8 cellular contexts compared by ENCODE assay signal in genomic region chr1:24586970-24587820, GRCh38. TPM values are rescaled to one million over a fixed set of nuclear protein-coding genes. Genes with fewer than 3 reads are reported as not detected.
DNase-seq lines count a peak whose midpoint lies in the region; ATAC-seq and TF ChIP-seq lines count a peak whose summit lies in the region.

No MANE protein-coding gene starts in this region.

- H3K27me3 Mint-ChIP-seq in CD8-positive, alpha-beta memory T cell = peaks cover 5 to 8% of the 10 kb centered on the region in 2 donors
- H3K27me3 Mint-ChIP-seq in activated CD4-positive, alpha-beta T cell treated with anti-CD3 and anti-CD28 coated beads, Interleukin-2, amount 10 ng/mL, durations not matched to agents 7 days and 5 days = peaks cover 5% of the 10 kb centered on the region
- H3K27me3 Mint-ChIP-seq in endodermal cell (ENCODE audit: insufficient read depth) = peaks cover 10% of the 10 kb centered on the region

- peaks cover 4% of the 10 kb centered on the region for H3K4me1 ChIP-seq in CD8-positive, alpha-beta memory T cell (ENCODE audit: insufficient read depth, low read length)
- H3K4me1 ChIP-seq in endodermal cell (ENCODE audit: control insufficient read depth, insufficient read depth, low read length) (no peaks in the 10 kb centered on the region), mucosa of descending colon (ENCODE audit: low read depth) (no peaks in the 10 kb centered on the region), suprapubic skin (no peaks in the 10 kb centered on the region)

- H3K9ac ChIP-seq in endodermal cell (ENCODE audit: extremely low read depth, low read length, poor library complexity, severe bottlenecking) = no peak overlapping the region

- H3K27me3 ChIP-seq in CD8-positive, alpha-beta memory T cell (ENCODE audit: insufficient read depth, low read length, poor library complexity, severe bottlenecking) = peaks cover 9% of the 10 kb centered on the region
- H3K27me3 ChIP-seq in endodermal cell (ENCODE audit: control insufficient read depth, insufficient read depth, low read length, poor library complexity, severe bottlenecking) (peaks cover 7% of the 10 kb centered on the region), suprapubic skin (peaks cover 11% of the 10 kb centered on the region)

- intact Hi-C loops in mucosa of descending colon (cut with DNase I, micrococcal nuclease) = no loop called here

- H3K36me3 ChIP-seq in CD8-positive, alpha-beta memory T cell (ENCODE audit: insufficient read depth, low read length) = no peaks in the 10 kb centered on the region
- H3K36me3 ChIP-seq in endodermal cell (ENCODE audit: control insufficient read depth, insufficient read depth, low read length) (no peaks in the 10 kb centered on the region), mucosa of descending colon (ENCODE audit: low read depth) (no peaks in the 10 kb centered on the region), suprapubic skin (no peaks in the 10 kb centered on the region)

- 22 to 37% methylated on average over 4 to 9 of the region's 9 CpGs for WGBS in endodermal cell (ENCODE audit: insufficient coverage in 1 of 2, insufficient read length in 1 of 2), 2 experiments
- WGBS in suprapubic skin = 34% methylated on average over 9 of the region's 9 CpGs

- TF ChIP-seq EP300 in suprapubic skin (IDR thresholded peaks at IDR 0.05) = no peak

- H3K36me3 Mint-ChIP-seq in CD8-positive, alpha-beta memory T cell = no peaks in the 10 kb centered on the region
- no peaks in the 10 kb centered on the region for H3K36me3 Mint-ChIP-seq in activated CD4-positive, alpha-beta T cell treated with anti-CD3 and anti-CD28 coated beads, Interleukin-2, amount 10 ng/mL, durations not matched to agents 7 days and 5 days (ENCODE audit: low read depth)
- no peaks in the 10 kb centered on the region for H3K36me3 Mint-ChIP-seq in endodermal cell (ENCODE audit: low read depth)

- POLR2A ChIA-PET in CD8-positive, alpha-beta memory T cell (lab: Charles Lee) = interaction anchor here (0.6 to 1.5 kb wide), 6 partner anchors 83 to 438 kb away, joined by 3 to 8 read pairs (median 4); partner anchors contain the start of gene NIPAL3
- POLR2A ChIA-PET in activated CD4-positive, alpha-beta T cell treated with anti-CD3 and anti-CD28 coated beads, Interleukin-2, amount 10 ng/mL, durations not matched to agents 7 days and 5 days (lab: Charles Lee) = no interaction called here

- H3K9me3 Mint-ChIP-seq in CD8-positive, alpha-beta memory T cell = no peaks in the 10 kb centered on the region
- no peaks in the 10 kb centered on the region for H3K9me3 Mint-ChIP-seq in activated CD4-positive, alpha-beta T cell treated with anti-CD3 and anti-CD28 coated beads, Interleukin-2, amount 10 ng/mL, durations not matched to agents 7 days and 5 days
- H3K9me3 Mint-ChIP-seq in endodermal cell = no peaks in the 10 kb centered on the region

- TF ChIP-seq POLR2A in suprapubic skin (IDR thresholded peaks at IDR 0.05) = no peak

- ATAC-seq in HG02798 (IDR thresholded peaks at IDR 0.05; ENCODE audit: poor library complexity, unreplicated experiment) = peak; percentile 57
- ATAC-seq in mucosa of descending colon = peak; percentile 92
- no peak for ATAC-seq in GM21717 (IDR thresholded peaks at IDR 0.05; ENCODE audit: unreplicated experiment)

- peak overlapping the region; percentile 2 to 88 (median 66) for H3K27ac Mint-ChIP-seq in CD8-positive, alpha-beta memory T cell
- H3K27ac Mint-ChIP-seq in activated CD4-positive, alpha-beta T cell treated with anti-CD3 and anti-CD28 coated beads, Interleukin-2, amount 10 ng/mL, durations not matched to agents 7 days and 5 days = peak overlapping the region; percentile 73
- H3K27ac Mint-ChIP-seq in endodermal cell = no peak overlapping the region

- TF ChIP-seq CTCF in endodermal cell (conservative IDR thresholded peaks at IDR 0.05) (peak; percentile 86), mucosa of descending colon (IDR thresholded peaks at IDR 0.05) (peak; percentile 65), suprapubic skin (IDR thresholded peaks at IDR 0.05) (peak; percentile 51 to 71)

- no peak overlapping the region for H3K27ac ChIP-seq in CD8-positive, alpha-beta memory T cell (ENCODE audit: low read depth, low read length)
- H3K27ac ChIP-seq in endodermal cell (ENCODE audit: low read depth, low read length) (no peak overlapping the region), suprapubic skin (no peak overlapping the region)

- peaks cover 5 to 8% (median 6%) of the 10 kb centered on the region in 3 donors for H3K4me1 Mint-ChIP-seq in CD8-positive, alpha-beta memory T cell
- H3K4me1 Mint-ChIP-seq in activated CD4-positive, alpha-beta T cell treated with anti-CD3 and anti-CD28 coated beads, Interleukin-2, amount 10 ng/mL, durations not matched to agents 7 days and 5 days = peaks cover 12% of the 10 kb centered on the region
- H3K4me1 Mint-ChIP-seq in endodermal cell = no peaks in the 10 kb centered on the region

- DNase-seq in CD8-positive, alpha-beta memory T cell = peak; percentile 11 to 77 (median 63)
- DNase-seq in NCI-H526 treated with DMSO at 0.1 percent for 48 hours (lab: John Stamatoyannopoulos, UW) (peak; percentile 27), endodermal cell (peak; percentile 65), mucosa of descending colon (peak in 1 of 3 donors; percentile 81), suprapubic skin (ENCODE audit: low spot score in 2 of 2) (no peak)
- peak; percentile 82 for DNase-seq in activated CD4-positive, alpha-beta T cell treated with anti-CD3 and anti-CD28 coated beads, Interleukin-2, amount 10 ng/mL, durations not matched to agents 7 days and 5 days

- no peak overlapping the region for H3K4me3 ChIP-seq in CD8-positive, alpha-beta memory T cell (ENCODE audit: low read length)
- H3K4me3 ChIP-seq in endodermal cell (ENCODE audit: low read length) (no peak overlapping the region), mucosa of descending colon (no peak overlapping the region), suprapubic skin (no peak overlapping the region)

- CTCF ChIA-PET in CD8-positive, alpha-beta memory T cell (lab: Charles Lee) = interaction anchor here (0.6 to 6.3 kb wide), 45 partner anchors 9 to 389 kb away, joined by 3 to 76 read pairs (median 4); partner anchors contain the start of genes CLIC4, NIPAL3 and STPG1
- CTCF ChIA-PET in activated CD4-positive, alpha-beta T cell treated with anti-CD3 and anti-CD28 coated beads, Interleukin-2, amount 10 ng/mL, durations not matched to agents 7 days and 5 days (lab: Charles Lee) = interaction anchor here (0.7 to 2.0 kb wide), 18 partner anchors 9 to 529 kb away, joined by 3 to 9 read pairs (median 4); partner anchors contain the start of gene NIPAL3

- H3K4me3 Mint-ChIP-seq in CD8-positive, alpha-beta memory T cell = peak overlapping the region in 2 of 7 donors; percentile 28 to 34
- H3K4me3 Mint-ChIP-seq in activated CD4-positive, alpha-beta T cell treated with anti-CD3 and anti-CD28 coated beads, Interleukin-2, amount 10 ng/mL, durations not matched to agents 7 days and 5 days = no peak overlapping the region
- no peak overlapping the region for H3K4me3 Mint-ChIP-seq in endodermal cell

- H3K9me3 ChIP-seq in CD8-positive, alpha-beta memory T cell (ENCODE audit: low read length) = no peaks in the 10 kb centered on the region
- H3K9me3 ChIP-seq in endodermal cell (ENCODE audit: control insufficient read depth, low read length) = no peaks in the 10 kb centered on the region
- no peaks in the 10 kb centered on the region for H3K9me3 ChIP-seq in mucosa of descending colon
- no peaks in the 10 kb centered on the region for H3K9me3 ChIP-seq in suprapubic skin

RNA-seq across cellular contexts. Expression of gene NCMAP, which starts 31.3 kb away (rescaled TPM):
- total RNA-seq in CD8-positive, alpha-beta memory T cell = under 1 TPM in 1 of 2 experiments, not detected in 1; 0.04 TPM
- polyA plus RNA-seq in CD8-positive, alpha-beta memory T cell = not detected
- not detected for total RNA-seq in activated CD4-positive, alpha-beta T cell treated with anti-CD3 and anti-CD28 coated beads, Interleukin-2, amount 10 ng/mL, durations not matched to agents 7 days and 5 days
- under 1 TPM; 0.15 to 0.42 TPM for total RNA-seq in endodermal cell
- polyA plus RNA-seq in endodermal cell (2013, experiment 1 of 2) = not detected
- not detected for polyA plus RNA-seq in endodermal cell (2013, experiment 2 of 2)
- total RNA-seq in mucosa of descending colon = 1 to 10 TPM in 2 of 3 donors, under 1 TPM in 1; 0.60 to 1.9 (median 1.9) TPM
- 1 to 10 TPM in 1 of 4 donors, under 1 TPM in 2, not detected in 1; 0.24 to 1.1 (median 0.34) TPM for total RNA-seq in suprapubic skin

RNA-seq across cellular contexts. Expression of gene SRRM1, which starts 55.9 kb away (rescaled TPM):
- total RNA-seq in CD8-positive, alpha-beta memory T cell = 100 to 1,000 TPM; 226 to 244 TPM
- polyA plus RNA-seq in CD8-positive, alpha-beta memory T cell = 239 TPM
- total RNA-seq in activated CD4-positive, alpha-beta T cell treated with anti-CD3 and anti-CD28 coated beads, Interleukin-2, amount 10 ng/mL, durations not matched to agents 7 days and 5 days = 100 to 1,000 TPM; 183 to 191 TPM
- total RNA-seq in endodermal cell (100 to 1,000 TPM; 233 to 293 TPM), mucosa of descending colon (100 to 1,000 TPM; 117 to 131 (median 120) TPM), suprapubic skin (100 to 1,000 TPM in 2 of 4 donors, 10 to 100 TPM in 2; 73.0 to 323 (median 97.0) TPM)
- polyA plus RNA-seq in endodermal cell (2013, experiment 1 of 2) = 164 TPM
- 150 TPM for polyA plus RNA-seq in endodermal cell (2013, experiment 2 of 2)

Comparison
In these comparisons a context has a peak if more than half of its experiments do, and no peak if none do; other contexts are left out.
1. DNase-seq: peak in CD8-positive, alpha-beta memory T cell (5 of 5), NCI-H526 treated with DMSO at 0.1 percent for 48 hours (single experiment), activated CD4-positive, alpha-beta T cell treated with anti-CD3 and anti-CD28 coated beads, Interleukin-2, amount 10 ng/mL, durations not matched to agents 7 days and 5 days (single experiment) and endodermal cell (single experiment); none in suprapubic skin (0 of 2).
2. Peak in every context shown above with its lines, with median percentiles within 50 percentile points of each other: CTCF ChIP-seq.